1 cellular context compared by ENCODE assay signal in the genomic region with DNA sequence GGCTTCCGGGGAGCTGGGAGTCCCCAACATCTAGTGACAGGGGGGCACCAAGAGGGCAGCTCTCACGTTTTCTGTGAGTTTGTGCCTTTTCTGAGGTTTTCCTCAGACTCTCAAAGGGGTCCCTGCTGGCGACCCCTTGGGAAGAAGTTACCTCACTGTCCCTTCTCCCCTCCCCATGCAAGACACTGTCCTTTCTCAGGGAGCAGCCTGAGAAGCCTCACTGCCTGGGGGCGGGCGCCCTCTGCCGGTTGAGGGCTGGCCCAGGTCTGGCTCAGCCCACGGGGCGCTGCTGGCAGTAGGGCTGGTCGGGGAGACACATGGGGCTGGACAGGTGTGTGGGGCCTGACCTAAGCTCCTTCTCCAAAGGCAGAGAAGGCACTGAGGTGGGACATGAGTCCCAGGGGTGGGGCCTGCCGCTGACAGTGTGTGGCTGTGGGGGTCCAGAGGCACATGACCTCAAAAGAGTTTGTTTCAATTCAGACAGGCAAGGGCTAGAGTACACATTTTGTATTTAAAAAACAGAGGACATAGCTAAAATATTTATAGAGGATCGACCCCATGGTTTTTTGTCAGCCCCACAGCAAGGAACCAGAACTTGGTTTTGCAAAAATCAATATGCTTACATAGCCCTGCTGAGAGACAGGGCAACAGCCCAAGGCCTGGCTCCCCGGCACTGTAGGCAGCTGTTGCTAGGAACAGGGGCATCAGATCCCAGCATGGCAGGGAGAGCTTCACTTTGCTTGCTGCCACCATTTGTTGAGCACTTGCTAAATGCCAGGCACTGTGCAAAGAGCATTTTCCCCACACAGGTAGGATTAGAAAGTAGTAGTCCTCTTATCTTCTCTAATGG.
TF ChIP-seq lines count a peak whose summit lies in the region.

No MANE protein-coding gene starts in this region.

TF ChIP-seq in HepG2, 621 proteins besides CTCF, POLR2A, EP300 and RAD21 (continued from another document and continues in another):
- TF ChIP-seq, protein P1, sequence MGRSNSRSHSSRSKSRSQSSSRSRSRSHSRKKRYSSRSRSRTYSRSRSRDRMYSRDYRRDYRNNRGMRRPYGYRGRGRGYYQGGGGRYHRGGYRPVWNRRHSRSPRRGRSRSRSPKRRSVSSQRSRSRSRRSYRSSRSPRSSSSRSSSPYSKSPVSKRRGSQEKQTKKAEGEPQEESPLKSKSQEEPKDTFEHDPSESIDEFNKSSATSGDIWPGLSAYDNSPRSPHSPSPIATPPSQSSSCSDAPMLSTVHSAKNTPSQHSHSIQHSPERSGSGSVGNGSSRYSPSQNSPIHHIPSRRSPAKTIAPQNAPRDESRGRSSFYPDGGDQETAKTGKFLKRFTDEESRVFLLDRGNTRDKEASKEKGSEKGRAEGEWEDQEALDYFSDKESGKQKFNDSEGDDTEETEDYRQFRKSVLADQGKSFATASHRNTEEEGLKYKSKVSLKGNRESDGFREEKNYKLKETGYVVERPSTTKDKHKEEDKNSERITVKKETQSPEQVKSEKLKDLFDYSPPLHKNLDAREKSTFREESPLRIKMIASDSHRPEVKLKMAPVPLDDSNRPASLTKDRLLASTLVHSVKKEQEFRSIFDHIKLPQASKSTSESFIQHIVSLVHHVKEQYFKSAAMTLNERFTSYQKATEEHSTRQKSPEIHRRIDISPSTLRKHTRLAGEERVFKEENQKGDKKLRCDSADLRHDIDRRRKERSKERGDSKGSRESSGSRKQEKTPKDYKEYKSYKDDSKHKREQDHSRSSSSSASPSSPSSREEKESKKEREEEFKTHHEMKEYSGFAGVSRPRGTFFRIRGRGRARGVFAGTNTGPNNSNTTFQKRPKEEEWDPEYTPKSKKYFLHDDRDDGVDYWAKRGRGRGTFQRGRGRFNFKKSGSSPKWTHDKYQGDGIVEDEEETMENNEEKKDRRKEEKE (IDR thresholded peaks at IDR 0.05), result no peak
- TF ChIP-seq RBAK (CRISPR knock-in tag; IDR thresholded peaks at IDR 0.05), result no peak
- TF ChIP-seq ZFP36L2 (CRISPR knock-in tag; IDR thresholded peaks at IDR 0.05), result no peak
- TF ChIP-seq, protein P2, sequence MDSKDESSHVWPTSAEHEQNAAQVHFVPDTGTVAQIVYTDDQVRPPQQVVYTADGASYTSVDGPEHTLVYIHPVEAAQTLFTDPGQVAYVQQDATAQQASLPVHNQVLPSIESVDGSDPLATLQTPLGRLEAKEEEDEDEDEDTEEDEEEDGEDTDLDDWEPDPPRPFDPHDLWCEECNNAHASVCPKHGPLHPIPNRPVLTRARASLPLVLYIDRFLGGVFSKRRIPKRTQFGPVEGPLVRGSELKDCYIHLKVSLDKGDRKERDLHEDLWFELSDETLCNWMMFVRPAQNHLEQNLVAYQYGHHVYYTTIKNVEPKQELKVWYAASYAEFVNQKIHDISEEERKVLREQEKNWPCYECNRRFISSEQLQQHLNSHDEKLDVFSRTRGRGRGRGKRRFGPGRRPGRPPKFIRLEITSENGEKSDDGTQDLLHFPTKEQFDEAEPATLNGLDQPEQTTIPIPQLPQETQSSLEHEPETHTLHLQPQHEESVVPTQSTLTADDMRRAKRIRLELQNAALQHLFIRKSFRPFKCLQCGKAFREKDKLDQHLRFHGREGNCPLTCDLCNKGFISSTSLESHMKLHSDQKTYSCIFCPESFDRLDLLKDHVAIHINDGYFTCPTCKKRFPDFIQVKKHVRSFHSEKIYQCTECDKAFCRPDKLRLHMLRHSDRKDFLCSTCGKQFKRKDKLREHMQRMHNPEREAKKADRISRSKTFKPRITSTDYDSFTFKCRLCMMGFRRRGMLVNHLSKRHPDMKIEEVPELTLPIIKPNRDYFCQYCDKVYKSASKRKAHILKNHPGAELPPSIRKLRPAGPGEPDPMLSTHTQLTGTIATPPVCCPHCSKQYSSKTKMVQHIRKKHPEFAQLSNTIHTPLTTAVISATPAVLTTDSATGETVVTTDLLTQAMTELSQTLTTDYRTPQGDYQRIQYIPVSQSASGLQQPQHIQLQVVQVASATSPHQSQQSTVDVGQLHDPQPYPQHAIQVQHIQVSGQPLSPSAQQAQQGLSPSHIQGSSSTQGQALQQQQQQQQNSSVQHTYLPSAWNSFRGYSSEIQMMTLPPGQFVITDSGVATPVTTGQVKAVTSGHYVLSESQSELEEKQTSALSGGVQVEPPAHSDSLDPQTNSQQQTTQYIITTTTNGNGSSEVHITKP (CRISPR knock-in tag; IDR thresholded peaks at IDR 0.05; ENCODE audit: low read depth), result 0 out of 2 replicates have a peak, but pooled peaks have one; percentile 20
- peak; percentile 70 for TF ChIP-seq KDM2A (CRISPR knock-in tag; IDR thresholded peaks at IDR 0.05; ENCODE audit: borderline replicate concordance, low read depth)
- no peak for TF ChIP-seq ZNF253 (CRISPR knock-in tag; IDR thresholded peaks at IDR 0.05; ENCODE audit: borderline replicate concordance)
- peak; percentile 49 for TF ChIP-seq TAF15 (IDR thresholded peaks at IDR 0.05; ENCODE audit: low read depth, low read length, poor library complexity, severe bottlenecking)
- TF ChIP-seq, protein P3, sequence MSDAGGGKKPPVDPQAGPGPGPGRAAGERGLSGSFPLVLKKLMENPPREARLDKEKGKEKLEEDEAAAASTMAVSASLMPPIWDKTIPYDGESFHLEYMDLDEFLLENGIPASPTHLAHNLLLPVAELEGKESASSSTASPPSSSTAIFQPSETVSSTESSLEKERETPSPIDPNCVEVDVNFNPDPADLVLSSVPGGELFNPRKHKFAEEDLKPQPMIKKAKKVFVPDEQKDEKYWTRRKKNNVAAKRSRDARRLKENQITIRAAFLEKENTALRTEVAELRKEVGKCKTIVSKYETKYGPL (CRISPR knock-in tag; IDR thresholded peaks at IDR 0.05), result no peak
- TF ChIP-seq, protein P4, sequence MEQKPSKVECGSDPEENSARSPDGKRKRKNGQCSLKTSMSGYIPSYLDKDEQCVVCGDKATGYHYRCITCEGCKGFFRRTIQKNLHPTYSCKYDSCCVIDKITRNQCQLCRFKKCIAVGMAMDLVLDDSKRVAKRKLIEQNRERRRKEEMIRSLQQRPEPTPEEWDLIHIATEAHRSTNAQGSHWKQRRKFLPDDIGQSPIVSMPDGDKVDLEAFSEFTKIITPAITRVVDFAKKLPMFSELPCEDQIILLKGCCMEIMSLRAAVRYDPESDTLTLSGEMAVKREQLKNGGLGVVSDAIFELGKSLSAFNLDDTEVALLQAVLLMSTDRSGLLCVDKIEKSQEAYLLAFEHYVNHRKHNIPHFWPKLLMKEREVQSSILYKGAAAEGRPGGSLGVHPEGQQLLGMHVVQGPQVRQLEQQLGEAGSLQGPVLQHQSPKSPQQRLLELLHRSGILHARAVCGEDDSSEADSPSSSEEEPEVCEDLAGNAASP (CRISPR knock-in tag; IDR thresholded peaks at IDR 0.05; ENCODE audit: borderline replicate concordance), result 0 out of 2 replicates have a peak, but pooled peaks have one; percentile 32
- no peak for TF ChIP-seq ARID2 (CRISPR knock-in tag; IDR thresholded peaks at IDR 0.05; ENCODE audit: borderline replicate concordance)
- TF ChIP-seq, protein P5, sequence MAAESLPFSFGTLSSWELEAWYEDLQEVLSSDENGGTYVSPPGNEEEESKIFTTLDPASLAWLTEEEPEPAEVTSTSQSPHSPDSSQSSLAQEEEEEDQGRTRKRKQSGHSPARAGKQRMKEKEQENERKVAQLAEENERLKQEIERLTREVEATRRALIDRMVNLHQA (CRISPR knock-in tag; IDR thresholded peaks at IDR 0.05), result no peak
- no peak for TF ChIP-seq ZFP36 (IDR thresholded peaks at IDR 0.05; ENCODE audit: borderline replicate concordance, low read depth, low read length, partially characterized antibody)
- no peak for TF ChIP-seq ZSCAN31 (CRISPR knock-in tag; IDR thresholded peaks at IDR 0.05; ENCODE audit: low read depth)
- TF ChIP-seq, protein P6, sequence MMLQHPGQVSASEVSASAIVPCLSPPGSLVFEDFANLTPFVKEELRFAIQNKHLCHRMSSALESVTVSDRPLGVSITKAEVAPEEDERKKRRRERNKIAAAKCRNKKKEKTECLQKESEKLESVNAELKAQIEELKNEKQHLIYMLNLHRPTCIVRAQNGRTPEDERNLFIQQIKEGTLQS (CRISPR knock-in tag; IDR thresholded peaks at IDR 0.05), result no peak
- TF ChIP-seq, protein P7, sequence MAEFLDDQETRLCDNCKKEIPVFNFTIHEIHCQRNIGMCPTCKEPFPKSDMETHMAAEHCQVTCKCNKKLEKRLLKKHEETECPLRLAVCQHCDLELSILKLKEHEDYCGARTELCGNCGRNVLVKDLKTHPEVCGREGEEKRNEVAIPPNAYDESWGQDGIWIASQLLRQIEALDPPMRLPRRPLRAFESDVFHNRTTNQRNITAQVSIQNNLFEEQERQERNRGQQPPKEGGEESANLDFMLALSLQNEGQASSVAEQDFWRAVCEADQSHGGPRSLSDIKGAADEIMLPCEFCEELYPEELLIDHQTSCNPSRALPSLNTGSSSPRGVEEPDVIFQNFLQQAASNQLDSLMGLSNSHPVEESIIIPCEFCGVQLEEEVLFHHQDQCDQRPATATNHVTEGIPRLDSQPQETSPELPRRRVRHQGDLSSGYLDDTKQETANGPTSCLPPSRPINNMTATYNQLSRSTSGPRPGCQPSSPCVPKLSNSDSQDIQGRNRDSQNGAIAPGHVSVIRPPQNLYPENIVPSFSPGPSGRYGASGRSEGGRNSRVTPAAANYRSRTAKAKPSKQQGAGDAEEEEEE (CRISPR knock-in tag; IDR thresholded peaks at IDR 0.05; ENCODE audit: borderline replicate concordance), result no peak
- TF ChIP-seq, protein P8, sequence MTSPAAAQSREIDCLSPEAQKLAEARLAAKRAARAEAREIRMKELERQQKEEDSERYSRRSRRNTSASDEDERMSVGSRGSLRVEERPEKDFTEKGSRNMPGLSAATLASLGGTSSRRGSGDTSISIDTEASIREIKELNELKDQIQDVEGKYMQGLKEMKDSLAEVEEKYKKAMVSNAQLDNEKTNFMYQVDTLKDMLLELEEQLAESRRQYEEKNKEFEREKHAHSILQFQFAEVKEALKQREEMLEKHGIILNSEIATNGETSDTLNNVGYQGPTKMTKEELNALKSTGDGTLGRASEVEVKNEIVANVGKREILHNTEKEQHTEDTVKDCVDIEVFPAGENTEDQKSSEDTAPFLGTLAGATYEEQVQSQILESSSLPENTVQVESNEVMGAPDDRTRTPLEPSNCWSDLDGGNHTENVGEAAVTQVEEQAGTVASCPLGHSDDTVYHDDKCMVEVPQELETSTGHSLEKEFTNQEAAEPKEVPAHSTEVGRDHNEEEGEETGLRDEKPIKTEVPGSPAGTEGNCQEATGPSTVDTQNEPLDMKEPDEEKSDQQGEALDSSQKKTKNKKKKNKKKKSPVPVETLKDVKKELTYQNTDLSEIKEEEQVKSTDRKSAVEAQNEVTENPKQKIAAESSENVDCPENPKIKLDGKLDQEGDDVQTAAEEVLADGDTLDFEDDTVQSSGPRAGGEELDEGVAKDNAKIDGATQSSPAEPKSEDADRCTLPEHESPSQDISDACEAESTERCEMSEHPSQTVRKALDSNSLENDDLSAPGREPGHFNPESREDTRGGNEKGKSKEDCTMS (CRISPR knock-in tag; conservative IDR thresholded peaks at IDR 0.05), result no peak
- no peak for TF ChIP-seq SALL2 (CRISPR knock-in tag; IDR thresholded peaks at IDR 0.05)
- no peak for TF ChIP-seq GABPA (IDR thresholded peaks at IDR 0.05; ENCODE audit: low read depth, low read length)
- no peak for TF ChIP-seq GABPA (CRISPR knock-in tag; IDR thresholded peaks at IDR 0.05; ENCODE audit: low read depth)
- TF ChIP-seq, protein P9, sequence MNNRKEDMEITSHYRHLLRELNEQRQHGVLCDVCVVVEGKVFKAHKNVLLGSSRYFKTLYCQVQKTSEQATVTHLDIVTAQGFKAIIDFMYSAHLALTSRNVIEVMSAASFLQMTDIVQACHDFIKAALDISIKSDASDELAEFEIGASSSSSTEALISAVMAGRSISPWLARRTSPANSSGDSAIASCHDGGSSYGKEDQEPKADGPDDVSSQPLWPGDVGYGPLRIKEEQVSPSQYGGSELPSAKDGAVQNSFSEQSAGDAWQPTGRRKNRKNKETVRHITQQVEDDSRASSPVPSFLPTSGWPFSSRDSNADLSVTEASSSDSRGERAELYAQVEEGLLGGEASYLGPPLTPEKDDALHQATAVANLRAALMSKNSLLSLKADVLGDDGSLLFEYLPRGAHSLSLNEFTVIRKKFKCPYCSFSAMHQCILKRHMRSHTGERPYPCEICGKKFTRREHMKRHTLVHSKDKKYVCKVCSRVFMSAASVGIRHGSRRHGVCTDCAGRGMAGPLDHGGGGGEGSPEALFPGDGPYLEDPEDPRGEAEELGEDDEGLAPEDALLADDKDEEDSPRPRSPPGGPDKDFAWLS (CRISPR knock-in tag; IDR thresholded peaks at IDR 0.05; ENCODE audit: borderline replicate concordance), result no peak
- TF ChIP-seq ARNT2 (CRISPR knock-in tag; IDR thresholded peaks at IDR 0.05; ENCODE audit: low read depth), result no peak
- TF ChIP-seq SUZ12 (IDR thresholded peaks at IDR 0.05; ENCODE audit: low read depth, low read length), result no peak
- peak; percentile 26; the same call in 1 of the 2 replicates for TF ChIP-seq RXRB (CRISPR knock-in tag; IDR thresholded peaks at IDR 0.05; ENCODE audit: borderline replicate concordance)
- TF ChIP-seq SMARCC2 (IDR thresholded peaks at IDR 0.05), result no peak
- TF ChIP-seq ZNF598 (CRISPR knock-in tag; IDR thresholded peaks at IDR 0.05; ENCODE audit: borderline replicate concordance), result no peak
- TF ChIP-seq, protein P10, sequence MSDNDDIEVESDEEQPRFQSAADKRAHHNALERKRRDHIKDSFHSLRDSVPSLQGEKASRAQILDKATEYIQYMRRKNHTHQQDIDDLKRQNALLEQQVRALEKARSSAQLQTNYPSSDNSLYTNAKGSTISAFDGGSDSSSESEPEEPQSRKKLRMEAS (IDR thresholded peaks at IDR 0.05), result peak; percentile 14; the same call in 1 of the 2 replicates
- TF ChIP-seq, protein P11, sequence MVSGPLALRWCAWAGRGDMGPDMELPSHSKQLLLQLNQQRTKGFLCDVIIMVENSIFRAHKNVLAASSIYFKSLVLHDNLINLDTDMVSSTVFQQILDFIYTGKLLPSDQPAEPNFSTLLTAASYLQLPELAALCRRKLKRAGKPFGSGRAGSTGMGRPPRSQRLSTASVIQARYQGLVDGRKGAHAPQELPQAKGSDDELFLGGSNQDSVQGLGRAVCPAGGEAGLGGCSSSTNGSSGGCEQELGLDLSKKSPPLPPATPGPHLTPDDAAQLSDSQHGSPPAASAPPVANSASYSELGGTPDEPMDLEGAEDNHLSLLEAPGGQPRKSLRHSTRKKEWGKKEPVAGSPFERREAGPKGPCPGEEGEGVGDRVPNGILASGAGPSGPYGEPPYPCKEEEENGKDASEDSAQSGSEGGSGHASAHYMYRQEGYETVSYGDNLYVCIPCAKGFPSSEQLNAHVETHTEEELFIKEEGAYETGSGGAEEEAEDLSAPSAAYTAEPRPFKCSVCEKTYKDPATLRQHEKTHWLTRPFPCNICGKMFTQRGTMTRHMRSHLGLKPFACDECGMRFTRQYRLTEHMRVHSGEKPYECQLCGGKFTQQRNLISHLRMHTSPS (CRISPR knock-in tag; IDR thresholded peaks at IDR 0.05; ENCODE audit: low read depth), result no peak
- no peak for TF ChIP-seq SOX6 (IDR thresholded peaks at IDR 0.05)
- 0 out of 2 replicates have a peak, but pooled peaks have one; percentile 11 for TF ChIP-seq SOX6 (CRISPR knock-in tag; IDR thresholded peaks at IDR 0.05)
- no peak for TF ChIP-seq FOXA3 (CRISPR knock-in tag; IDR thresholded peaks at IDR 0.05)
- no peak for TF ChIP-seq ZNF549 (CRISPR knock-in tag; IDR thresholded peaks at IDR 0.05)
- peak; percentile 45; the same call in 1 of the 2 replicates for TF ChIP-seq MYC (CRISPR knock-in tag; IDR thresholded peaks at IDR 0.05; ENCODE audit: borderline replicate concordance)
